In genomic region chr14:23444314-23444713, GRCh38 we compare ENCODE assay signal across 1 cellular context.
TF ChIP-seq lines count a peak whose summit lies in the region.

No MANE protein-coding gene starts in this region.

TF ChIP-seq in GM23338, 12 proteins besides CTCF, POLR2A, EP300 and RAD21 (continued from another document):
- TF ChIP-seq ZNF462 (CRISPR knock-in tag; IDR thresholded peaks at IDR 0.05) (no peak), POLR2AphosphoS5 (IDR thresholded peaks at IDR 0.05; ENCODE audit: low read depth) (no peak), JUNB (IDR thresholded peaks at IDR 0.05; ENCODE audit: unreplicated experiment) (no peak), CREB1 (CRISPR knock-in tag; IDR thresholded peaks at IDR 0.05; ENCODE audit: low read depth) (no peak), ZNF331 (CRISPR knock-in tag; IDR thresholded peaks at IDR 0.05; ENCODE audit: low read depth) (no peak), NANOG (IDR thresholded peaks at IDR 0.05; ENCODE audit: borderline replicate concordance) (no peak), EZH2 (IDR thresholded peaks at IDR 0.05; ENCODE audit: low read depth, unreplicated experiment) (no peak)
